In the genomic region with DNA sequence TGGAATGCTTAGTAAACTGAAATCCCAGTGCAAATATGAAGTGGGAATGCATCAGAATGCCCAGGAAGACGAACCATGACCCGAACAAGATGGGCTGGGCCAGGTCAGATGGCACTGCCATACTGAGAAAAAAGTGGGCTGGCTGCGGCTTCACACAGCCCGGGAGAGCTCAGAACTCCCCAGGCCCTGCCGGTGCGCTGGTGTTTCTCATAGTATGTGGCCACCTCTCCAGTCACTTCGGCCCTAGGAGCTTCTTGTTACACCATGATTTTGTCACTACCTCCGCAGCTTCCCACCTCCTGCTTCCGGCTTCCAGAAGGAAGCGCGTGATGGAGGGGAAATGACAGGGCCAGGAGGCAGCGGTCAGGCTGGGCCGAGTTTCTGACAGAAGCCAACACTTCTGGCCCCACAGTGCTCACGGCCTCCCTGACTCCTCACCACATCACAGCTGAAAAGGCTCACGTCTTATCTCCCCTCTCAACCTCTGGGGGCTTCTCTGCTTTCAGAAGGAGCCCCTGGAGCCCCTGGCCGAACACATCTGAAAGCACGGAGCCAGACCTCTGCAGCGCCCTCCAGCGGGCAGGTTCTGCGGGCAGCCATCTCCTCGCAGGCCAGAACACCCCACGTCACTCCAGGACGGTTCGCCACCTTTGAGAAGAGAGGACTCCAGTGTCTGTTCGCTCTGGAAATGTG, we compare ENCODE assay signal across 8 cellular contexts. TPM values are rescaled to one million over a fixed set of nuclear protein-coding genes. Genes with fewer than 3 reads are reported as not detected.
A peak's percentile ranks its signal among the peaks of the same experiment; 100 is the strongest.
DNase-seq lines count a peak whose midpoint lies in the region; ATAC-seq and TF ChIP-seq lines count a peak whose summit lies in the region.

No MANE protein-coding gene starts in this region.

- H3K27ac ChIP-seq in OCI-LY3 (ENCODE audit: low read length) (peak overlapping the region; percentile 95), PC-3 (ENCODE audit: low read length) (no peak overlapping the region)
- H3K27ac ChIP-seq in naive thymus-derived CD4-positive, alpha-beta T cell (ENCODE audit: low read depth, low read length) = peak overlapping the region; percentile 96

- H3K9me3 ChIP-seq in OCI-LY3 (ENCODE audit: insufficient read depth, low read length) (no peaks in the 10 kb centered on the region), PC-3 (ENCODE audit: low read length) (no peaks in the 10 kb centered on the region)
- no peaks in the 10 kb centered on the region for H3K9me3 ChIP-seq in naive thymus-derived CD4-positive, alpha-beta T cell (ENCODE audit: control insufficient read depth in 2 of 3, low read length in 3 of 3)

- H2AFZ ChIP-seq in OCI-LY3 (ENCODE audit: low read depth, low read length) (no peak overlapping the region), PC-3 (ENCODE audit: low read length) (no peak overlapping the region)

- H3K4me2 ChIP-seq in OCI-LY3 (ENCODE audit: low read length) (peak overlapping the region; percentile 79; the same call in 1 of the 2 replicates), PC-3 (ENCODE audit: low read length) (no peak overlapping the region)

- POLR2A ChIA-PET in naive thymus-derived CD4-positive, alpha-beta T cell (lab: Charles Lee) = interaction anchor here (0.7 to 5.2 kb wide), 6 partner anchors 11 to 644 kb away, joined by 3 to 174 read pairs (median 3); no protein-coding TSS in a partner anchor
- POLR2A ChIA-PET in PC-3 (lab: Charles Lee; ENCODE audit: unreplicated experiment) = no interaction called here

- ATAC-seq in naive thymus-derived CD4-positive, alpha-beta T cell = no peak
- ATAC-seq in PC-3 = no peak

- H3K79me2 ChIP-seq in OCI-LY3 (ENCODE audit: low read length) (no peaks in the 10 kb centered on the region), PC-3 (ENCODE audit: low read length) (no peaks in the 10 kb centered on the region)

- intact Hi-C loops in naive thymus-derived CD4-positive, alpha-beta T cell (cut with micrococcal nuclease) = loop anchor here (5.0 to 10.0 kb wide), 8 partner anchors 254 to 916 kb away; no protein-coding TSS in a partner anchor
- intact Hi-C loops in PC-3 (cut with micrococcal nuclease) (loop anchor here (5.0 to 10.0 kb wide), 4 partner anchors 84 to 504 kb away; no protein-coding TSS in a partner anchor), posterior vena cava (cut with DNase I) (loop anchor here (10.0 kb wide), 2 partner anchors 164 to 436 kb away; no protein-coding TSS in a partner anchor)

- peak overlapping the region; percentile 94 to 99 (median 99) for H3K27ac Mint-ChIP-seq in naive thymus-derived CD4-positive, alpha-beta T cell

- in situ Hi-C loops in astrocyte of the spinal cord (cut with HindIII; ENCODE audit: low sequenced_read_pairs) = no loop called here

- TF ChIP-seq CTCF in AG10803 (conservative IDR thresholded peaks at IDR 0.05; ENCODE audit: low read length) = 0 out of 2 replicates have a peak, but pooled peaks have one; percentile 12
- no peak for TF ChIP-seq CTCF in OCI-LY3 (IDR thresholded peaks at IDR 0.05; ENCODE audit: low read depth, low read length)
- peak; percentile 20 for TF ChIP-seq CTCF in astrocyte of the spinal cord (IDR thresholded peaks at IDR 0.05; ENCODE audit: low read depth, low read length)
- TF ChIP-seq CTCF in PC-3 (conservative IDR thresholded peaks at IDR 0.05; ENCODE audit: low read depth, low read length) = no peak

- H3K4me3 ChIP-seq in AG10803 (ENCODE audit: low read length) (no peak overlapping the region), OCI-LY3 (ENCODE audit: low read length) (no peak overlapping the region), astrocyte of the spinal cord (ENCODE audit: low read depth, low read length) (no peak overlapping the region), PC-3 (ENCODE audit: low read length) (no peak overlapping the region)
- H3K4me3 ChIP-seq in naive thymus-derived CD4-positive, alpha-beta T cell (ENCODE audit: low read length) = peak overlapping the region; percentile 65

- H3K9me2 ChIP-seq in PC-3 (replicated peaks; ENCODE audit: low read length) = no peaks in the 10 kb centered on the region

- peaks cover 0 to 11% (median 0%) of the 10 kb centered on the region in 11 donors for H3K9me3 Mint-ChIP-seq in naive thymus-derived CD4-positive, alpha-beta T cell

- no TSS peak for BruUV-seq in PC-3 (replicated peaks; lab: Mats Ljungman, UMichigan)

- H3K36me3 ChIP-seq in OCI-LY3 (replicated peaks; ENCODE audit: low read depth, low read length) = no peaks in the 10 kb centered on the region
- H3K36me3 ChIP-seq in naive thymus-derived CD4-positive, alpha-beta T cell (ENCODE audit: control insufficient read depth in 2 of 3, insufficient read depth in 3 of 3, low read length in 3 of 3) = no peaks in the 10 kb centered on the region
- peaks cover 4% of the 10 kb centered on the region; the same call in 1 of the 2 replicates for H3K36me3 ChIP-seq in PC-3 (ENCODE audit: low read depth, low read length)

- CTCF ChIA-PET in naive thymus-derived CD4-positive, alpha-beta T cell (lab: Charles Lee) = interaction anchor here (0.8 to 8.6 kb wide), 7 partner anchors 11 to 595 kb away, joined by 3 to 385 read pairs (median 4); a partner anchor contains a TSS
- CTCF ChIA-PET in PC-3 (lab: Charles Lee) = no interaction called here

- peak overlapping the region; percentile 92; the same call in 1 of the 2 replicates for H3K9ac ChIP-seq in OCI-LY3 (ENCODE audit: low read length)
- no peak overlapping the region for H3K9ac ChIP-seq in PC-3 (ENCODE audit: low read length)

- H3K4me1 ChIP-seq in OCI-LY3 (ENCODE audit: low read length) (peaks cover 33% of the 10 kb centered on the region), PC-3 (ENCODE audit: insufficient read depth, low read length) (peaks cover 49% of the 10 kb centered on the region)
- H3K4me1 ChIP-seq in naive thymus-derived CD4-positive, alpha-beta T cell (ENCODE audit: control insufficient read depth in 2 of 2, insufficient read depth in 2 of 2, low read length in 2 of 2) = peaks cover 87 to 90% of the 10 kb centered on the region in 2 donors

- H3K4me3 Mint-ChIP-seq in naive thymus-derived CD4-positive, alpha-beta T cell = peak overlapping the region; percentile 67 to 95 (median 88)

- H3K27me3 ChIP-seq in OCI-LY3 (ENCODE audit: low read depth, low read length) (no peaks in the 10 kb centered on the region), PC-3 (ENCODE audit: low read length) (no peaks in the 10 kb centered on the region)
- no peaks in the 10 kb centered on the region for H3K27me3 ChIP-seq in naive thymus-derived CD4-positive, alpha-beta T cell (ENCODE audit: control insufficient read depth in 2 of 2, insufficient read depth in 2 of 2, low read length in 2 of 2)

- H3F3A ChIP-seq in PC-3 (ENCODE audit: low read length, unreplicated experiment) = no peaks in the 10 kb centered on the region

- H3K4me1 Mint-ChIP-seq in naive thymus-derived CD4-positive, alpha-beta T cell = peaks cover 60 to 93% (median 90%) of the 10 kb centered on the region in 7 donors

- DNase-seq in AG10803 (ENCODE audit: low read depth) (no peak), astrocyte of the spinal cord (ENCODE audit: low read depth, low spot score) (no peak), PC-3 (no peak), DMS53 (lab: John Stamatoyannopoulos, UW) (no peak), posterior vena cava (ENCODE audit: low spot score) (no peak), NCI-H226 (no peak)
- peak in 2 of 9 donors; percentile 25 to 68 for DNase-seq in naive thymus-derived CD4-positive, alpha-beta T cell

- H3K36me3 Mint-ChIP-seq in naive thymus-derived CD4-positive, alpha-beta T cell = peaks cover 0 to 18% (median 0%) of the 10 kb centered on the region in 5 donors

- H3K27me3 Mint-ChIP-seq in naive thymus-derived CD4-positive, alpha-beta T cell = peaks cover 0 to 4% (median 0%) of the 10 kb centered on the region in 5 donors

- H4K20me1 ChIP-seq in OCI-LY3 (ENCODE audit: insufficient read depth, low read length) (no peaks in the 10 kb centered on the region), PC-3 (ENCODE audit: low read length) (no peaks in the 10 kb centered on the region)

RNA-seq across cellular contexts. Expression of a gene that starts 30.7 kb away (rescaled TPM):
- 100 to 1,000 TPM in 3 of 5 experiments, 10 to 100 TPM in 2; 68.8 to 157 (median 117) TPM for total RNA-seq in naive thymus-derived CD4-positive, alpha-beta T cell
- 100 to 1,000 TPM; 766 to 777 TPM for polyA plus RNA-seq in naive thymus-derived CD4-positive, alpha-beta T cell
- total RNA-seq in PC-3 (2014; rRNA removed) (228 and 258 TPM in 2 replicates), posterior vena cava (100 to 1,000 TPM; 160 to 182 TPM)

RNA-seq across cellular contexts. Expression of a gene that starts 39.7 kb away (rescaled TPM):
- 10 to 100 TPM; 10.5 to 16.3 (median 14.7) TPM for total RNA-seq in naive thymus-derived CD4-positive, alpha-beta T cell
- polyA plus RNA-seq in naive thymus-derived CD4-positive, alpha-beta T cell = 10 to 100 TPM in 1 of 2 donors, 1 to 10 TPM in 1; 6.7 to 10.1 TPM
- 9.1 and 9.6 TPM in 2 replicates for total RNA-seq in PC-3 (2014; rRNA removed)
- 10 to 100 TPM; 31.2 to 36.7 TPM for total RNA-seq in posterior vena cava

Comparison
In these comparisons a context has a peak if more than half of its experiments do, and no peak if none do; other contexts are left out.
1. CTCF ChIP-seq: peak in AG10803 (single experiment) and astrocyte of the spinal cord (single experiment); none in OCI-LY3 (single experiment) and PC-3 (single experiment).